Comparison of ENCODE assay signal across 20 cellular contexts in genomic region chr2:9806656-9807055, GRCh38.
"Had no signal": no experiment of that assay in that cellular context is flagged by ENCODE, and none has a peak within 500 bp of the region (broad histone marks: within the 10 kb centered on the region; RNA-seq: fewer than 3 reads in every experiment).

No MANE protein-coding gene starts in this region.

- ATAC-seq: activated CD8-positive, alpha-beta T cell treated with anti-CD3 and anti-CD28 coated beads for 36 hours; activated T-cell treated with anti-CD3 and anti-CD28 coated beads, Interleukin-2, amount 50 U/mL, for 4 hours had no signal

- H3K4me3 Mint-ChIP-seq: activated B cell treated with CpG ODN at 0.5 μM for 24 hours; activated CD8-positive, alpha-beta T cell treated with anti-CD3 and anti-CD28 coated beads for 36 hours; activated naive CD4-positive, alpha-beta T cell treated with anti-CD3 and anti-CD28 coated beads, Interleukin-2, amount 50 U/mL, for 24 hours; activated T-cell treated with anti-CD3 and anti-CD28 coated beads, Interleukin-2, amount 50 U/mL, for 4 hours had no signal

- H3K9ac ChIP-seq: KMS-11 had no signal

- H3K4me3 ChIP-seq: breast epithelium had no signal

- H3K36me3 Mint-ChIP-seq: activated naive CD4-positive, alpha-beta T cell treated with anti-CD3 and anti-CD28 coated beads, Interleukin-2, amount 50 U/mL, for 24 hours had no signal

- H3K27ac ChIP-seq: breast epithelium, KMS-11 had no signal

- H3K9me3 Mint-ChIP-seq: activated B cell treated with CpG ODN at 0.5 μM for 24 hours; activated CD8-positive, alpha-beta T cell treated with anti-CD3 and anti-CD28 coated beads for 36 hours; activated naive CD4-positive, alpha-beta T cell treated with anti-CD3 and anti-CD28 coated beads, Interleukin-2, amount 50 U/mL, for 24 hours; activated T-cell treated with anti-CD3 and anti-CD28 coated beads, Interleukin-2, amount 50 U/mL, for 4 hours; activated T-helper 2 cell treated with anti-CD3 and anti-CD28 coated beads, Interferon-gamma antibody, Interleukin-2, Interleukin-4, amounts not matched to agents 10 μg/mL and 5 μg/mL and 100 μg/mL, durations not matched to agents 14 hours and 24 hours and 36 hours had no signal

- H3K36me3 ChIP-seq: breast epithelium had no signal

- H3K4me1 Mint-ChIP-seq: activated B cell treated with CpG ODN at 0.5 μM for 24 hours; activated naive CD4-positive, alpha-beta T cell treated with anti-CD3 and anti-CD28 coated beads, Interleukin-2, amount 50 U/mL, for 24 hours had no signal

- H3K27ac Mint-ChIP-seq: activated B cell treated with CpG ODN at 0.5 μM for 24 hours; activated CD8-positive, alpha-beta T cell treated with anti-CD3 and anti-CD28 coated beads for 36 hours; activated naive CD4-positive, alpha-beta T cell treated with anti-CD3 and anti-CD28 coated beads, Interleukin-2, amount 50 U/mL, for 24 hours; activated T-helper 2 cell treated with anti-CD3 and anti-CD28 coated beads, Interferon-gamma antibody, Interleukin-2, Interleukin-4, amounts not matched to agents 10 μg/mL and 5 μg/mL and 100 μg/mL, durations not matched to agents 14 hours and 24 hours and 36 hours had no signal

- H3K27me3 ChIP-seq: breast epithelium had no signal

- DNase-seq: activated B cell treated with CpG ODN at 0.5 μM for 24 hours; activated CD4-positive, alpha-beta T cell treated with anti-CD3 and anti-CD28 coated beads, Interleukin-2, amount 50 U/mL, for 1 hour; activated CD8-positive, alpha-beta T cell treated with anti-CD3 and anti-CD28 coated beads for 36 hours; activated gamma-delta T cell treated with Interleukin-2 at 50 U/mL for 16 hours; activated T-cell treated with anti-CD3 and anti-CD28 coated beads, Interleukin-2, amount 50 U/mL, for 4 hours; NCI-H1092; NCI-H1436; NCI-H1694 treated with DMSO at 0.1 percent for 48 hours; NCI-H2029 treated with DMSO at 0.1 percent for 48 hours; NCI-H345; NCI-H510A; NCI-H526 treated with DMSO at 0.1 percent for 48 hours; NCI-H82; RPMI8226; SHP77 treated with DMSO at 0.1 percent for 48 hours; T-helper 1 cell had no signal

- H3K27me3 Mint-ChIP-seq: activated CD8-positive, alpha-beta T cell treated with anti-CD3 and anti-CD28 coated beads for 36 hours; activated naive CD4-positive, alpha-beta T cell treated with anti-CD3 and anti-CD28 coated beads, Interleukin-2, amount 50 U/mL, for 24 hours had no signal

- H3K9me3 ChIP-seq: breast epithelium had no signal
